8 cellular contexts compared by ENCODE assay signal in the genomic region with DNA sequence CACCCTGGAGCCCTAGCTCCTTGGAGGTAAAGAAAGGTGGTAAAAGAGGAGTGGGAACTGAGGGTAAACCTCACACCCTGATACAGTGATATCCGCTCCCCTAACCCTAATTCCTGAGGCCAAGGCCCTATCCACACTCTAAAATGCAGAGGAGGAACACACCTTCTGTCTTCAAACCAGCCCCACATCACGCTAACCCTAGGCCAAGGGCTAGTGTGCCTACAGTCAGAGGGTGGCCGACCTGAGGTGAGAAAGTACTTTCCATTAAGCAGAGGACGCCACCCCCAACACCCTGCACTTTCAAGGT. TPM values are rescaled to one million over a fixed set of nuclear protein-coding genes. Genes with fewer than 3 reads are reported as not detected.
DNase-seq lines count a peak whose midpoint lies in the region; ATAC-seq and TF ChIP-seq lines count a peak whose summit lies in the region.

No MANE protein-coding gene starts in this region.

- H3K4me1 Mint-ChIP-seq in GM23338: peaks cover 29% of the 10 kb centered on the region
- peaks cover 35% of the 10 kb centered on the region for H3K4me1 Mint-ChIP-seq in T-helper 17 cell

- peak overlapping the region; percentile 81 for H3K27ac Mint-ChIP-seq in GM23338
- peak overlapping the region; percentile 92 for H3K27ac Mint-ChIP-seq in T-helper 17 cell

- 20% methylated on average over 1 of the region's 4 CpGs; no CpG with 5 or more reads in 1 of the 2 donors for WGBS in gastroesophageal sphincter (ENCODE audit: low coverage in 1 of 2), 2 donors

- H3K79me2 ChIP-seq in GM23338 (replicated peaks; ENCODE audit: insufficient read depth): peaks cover 54% of the 10 kb centered on the region

- no peak overlapping the region for H2AFZ ChIP-seq in GM23338

- DNase-seq in GM23338 (ENCODE audit: low spot score) (no peak), T-helper 17 cell (no peak), gastrocnemius medialis (no peak), GM10248 (ENCODE audit: extremely low spot score) (no peak), middle frontal gyrus (ENCODE audit: extremely low spot score, low spot score) (no peak)

- no peaks in the 10 kb centered on the region for H3K9me2 ChIP-seq in GM23338 (ENCODE audit: insufficient read depth)

- peaks cover 26% of the 10 kb centered on the region for H3K36me3 Mint-ChIP-seq in GM23338 (ENCODE audit: low read depth)
- H3K36me3 Mint-ChIP-seq in T-helper 17 cell (ENCODE audit: low read depth): peaks cover 9% of the 10 kb centered on the region

- peaks cover 8% of the 10 kb centered on the region for H3K27me3 Mint-ChIP-seq in GM23338 (ENCODE audit: insufficient read depth, low read depth, poor library complexity)
- no peaks in the 10 kb centered on the region for H3K27me3 Mint-ChIP-seq in T-helper 17 cell

- H3K4me3 ChIP-seq in GM23338 (peak overlapping the region; percentile 99), gastroesophageal sphincter (peak overlapping the region; percentile 68 to 81), gastrocnemius medialis (peak overlapping the region; percentile 64 to 91 (median 88))

- ATAC-seq in GM23338: no peak
- no peak for ATAC-seq in T-helper 17 cell
- no peak for ATAC-seq in gastroesophageal sphincter
- ATAC-seq in gastrocnemius medialis: peak; percentile 11 to 33
- no peak for ATAC-seq in HG03439 (IDR thresholded peaks at IDR 0.05; ENCODE audit: unreplicated experiment)
- no peak for ATAC-seq in GM18520 (IDR thresholded peaks at IDR 0.05; ENCODE audit: unreplicated experiment)

- H3K9me3 ChIP-seq in T-helper 17 cell (ENCODE audit: control insufficient read depth, low read length, poor library complexity, severe bottlenecking): no peaks in the 10 kb centered on the region
- no peaks in the 10 kb centered on the region for H3K9me3 ChIP-seq in gastroesophageal sphincter
- H3K9me3 ChIP-seq in gastrocnemius medialis: no peaks in the 10 kb centered on the region

- H3K27ac ChIP-seq in GM23338 (ENCODE audit: low read depth) (peak overlapping the region; percentile 90), gastroesophageal sphincter (peak overlapping the region in 3 of 4 donors; percentile 81), gastrocnemius medialis (peak overlapping the region; percentile 74 to 92 (median 86))

- peak overlapping the region; percentile 91 for H3K4me3 Mint-ChIP-seq in GM23338
- peak overlapping the region; percentile 91 for H3K4me3 Mint-ChIP-seq in T-helper 17 cell

- no peak for TF ChIP-seq CTCF in GM23338 (conservative IDR thresholded peaks at IDR 0.05; ENCODE audit: low read depth in 2 of 2)
- no peak for TF ChIP-seq CTCF in gastroesophageal sphincter (IDR thresholded peaks at IDR 0.05)
- no peak for TF ChIP-seq CTCF in gastrocnemius medialis (IDR thresholded peaks at IDR 0.05 in 4 of 5, conservative IDR thresholded peaks at IDR 0.05 in 1 of 5)
- TF ChIP-seq CTCF in GM10248 (IDR thresholded peaks at IDR 0.05; ENCODE audit: control extremely low read depth, extremely low read depth, low read depth, missing control alignments): no peak

- peaks cover 20% of the 10 kb centered on the region for H3K4me1 ChIP-seq in GM23338 (ENCODE audit: insufficient read depth)
- peaks cover 0 to 48% (median 24%) of the 10 kb centered on the region in 3 donors for H3K4me1 ChIP-seq in gastroesophageal sphincter
- peaks cover 22 to 26% of the 10 kb centered on the region in 2 donors for H3K4me1 ChIP-seq in gastrocnemius medialis

- peak overlapping the region; percentile 95 for H3K4me2 ChIP-seq in GM23338

- no peaks in the 10 kb centered on the region for H3K9me3 Mint-ChIP-seq in GM23338

- CTCF ChIA-PET in GM10248 (lab: Yijun Ruan, JAX): interaction anchor here (0.8 to 26.1 kb wide), 14 partner anchors 12 to 353 kb away, joined by 3 to 442 read pairs (median 4); a partner anchor contains a TSS

- H3K36me3 ChIP-seq in GM23338 (ENCODE audit: insufficient read depth) (0 out of 2 replicates have a peak, but pooled peaks cover 6% of the 10 kb centered on the region), gastroesophageal sphincter (peaks cover 0 to 27% of the 10 kb centered on the region in 2 donors), gastrocnemius medialis (peaks cover 0 to 4% of the 10 kb centered on the region in 2 donors)

- H3K27me3 ChIP-seq in GM23338 (ENCODE audit: insufficient read depth) (peaks cover 3% of the 10 kb centered on the region; the same call in 1 of the 2 replicates), gastroesophageal sphincter (peaks cover 11% of the 10 kb centered on the region), gastrocnemius medialis (peaks cover 5 to 16% (median 12%) of the 10 kb centered on the region in 3 donors)

- POLR2A ChIA-PET in GM10248 (lab: Yijun Ruan, JAX): interaction anchor here (1.1 to 1.8 kb wide), 2 partner anchors 17 to 19 kb away, joined by 6 to 7 read pairs; a partner anchor contains a TSS

- intact Hi-C loops in gastrocnemius medialis (cut with DNase I; ENCODE audit: low total_unique reads): loop anchor here (1.0 kb wide), 1 partner anchor 17 kb away; no protein-coding TSS in a partner anchor

- H4K20me1 ChIP-seq in GM23338 (replicated peaks; ENCODE audit: insufficient read depth): peaks cover 26% of the 10 kb centered on the region

- TF ChIP-seq EP300 in gastroesophageal sphincter (IDR thresholded peaks at IDR 0.05): no peak

- 0 out of 2 replicates have a peak, but pooled peaks cover 14% of the 10 kb centered on the region for H3F3A ChIP-seq in GM23338 (replicated peaks; ENCODE audit: low read depth)

- in situ Hi-C loops in gastrocnemius medialis (cut with MboI; ENCODE audit: low sequenced_read_pairs in 4 of 4): no loop called here

- TF ChIP-seq POLR2A in gastroesophageal sphincter (IDR thresholded peaks at IDR 0.05): no peak
- no peak for TF ChIP-seq POLR2A in gastrocnemius medialis (IDR thresholded peaks at IDR 0.05)

TF ChIP-seq in GM23338, 12 proteins besides CTCF, POLR2A, EP300 and RAD21 (continues in another document):
- TF ChIP-seq CREB1 (CRISPR knock-in tag; IDR thresholded peaks at IDR 0.05; ENCODE audit: low read depth) (no peak), EZH2phosphoT487 (IDR thresholded peaks at IDR 0.05; ENCODE audit: unreplicated experiment) (no peak), EZH2 (IDR thresholded peaks at IDR 0.05; ENCODE audit: low read depth, unreplicated experiment) (no peak)
- TF ChIP-seq, protein P1, sequence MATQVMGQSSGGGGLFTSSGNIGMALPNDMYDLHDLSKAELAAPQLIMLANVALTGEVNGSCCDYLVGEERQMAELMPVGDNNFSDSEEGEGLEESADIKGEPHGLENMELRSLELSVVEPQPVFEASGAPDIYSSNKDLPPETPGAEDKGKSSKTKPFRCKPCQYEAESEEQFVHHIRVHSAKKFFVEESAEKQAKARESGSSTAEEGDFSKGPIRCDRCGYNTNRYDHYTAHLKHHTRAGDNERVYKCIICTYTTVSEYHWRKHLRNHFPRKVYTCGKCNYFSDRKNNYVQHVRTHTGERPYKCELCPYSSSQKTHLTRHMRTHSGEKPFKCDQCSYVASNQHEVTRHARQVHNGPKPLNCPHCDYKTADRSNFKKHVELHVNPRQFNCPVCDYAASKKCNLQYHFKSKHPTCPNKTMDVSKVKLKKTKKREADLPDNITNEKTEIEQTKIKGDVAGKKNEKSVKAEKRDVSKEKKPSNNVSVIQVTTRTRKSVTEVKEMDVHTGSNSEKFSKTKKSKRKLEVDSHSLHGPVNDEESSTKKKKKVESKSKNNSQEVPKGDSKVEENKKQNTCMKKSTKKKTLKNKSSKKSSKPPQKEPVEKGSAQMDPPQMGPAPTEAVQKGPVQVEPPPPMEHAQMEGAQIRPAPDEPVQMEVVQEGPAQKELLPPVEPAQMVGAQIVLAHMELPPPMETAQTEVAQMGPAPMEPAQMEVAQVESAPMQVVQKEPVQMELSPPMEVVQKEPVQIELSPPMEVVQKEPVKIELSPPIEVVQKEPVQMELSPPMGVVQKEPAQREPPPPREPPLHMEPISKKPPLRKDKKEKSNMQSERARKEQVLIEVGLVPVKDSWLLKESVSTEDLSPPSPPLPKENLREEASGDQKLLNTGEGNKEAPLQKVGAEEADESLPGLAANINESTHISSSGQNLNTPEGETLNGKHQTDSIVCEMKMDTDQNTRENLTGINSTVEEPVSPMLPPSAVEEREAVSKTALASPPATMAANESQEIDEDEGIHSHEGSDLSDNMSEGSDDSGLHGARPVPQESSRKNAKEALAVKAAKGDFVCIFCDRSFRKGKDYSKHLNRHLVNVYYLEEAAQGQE (IDR thresholded peaks at IDR 0.05; ENCODE audit: unreplicated experiment): no peak

RNA-seq across cellular contexts. Expression of a gene that starts 0.6 kb away (rescaled TPM):
- total RNA-seq in GM23338 (2014; rRNA removed; shearing (Covaris generic)): 74.6 and 90.0 TPM in 2 replicates
- polyA plus RNA-seq in GM23338 (2016; fragmentation: Nextera tagmentation; extraction: Ambion mirVana): 59.2 and 59.3 TPM in 2 replicates
- total RNA-seq in T-helper 17 cell (10 to 100 TPM; 67.7 to 79.2 TPM), gastroesophageal sphincter (10 to 100 TPM; 35.4 to 77.8 (median 37.7) TPM), gastrocnemius medialis (10 to 100 TPM; 29.8 to 40.7 (median 35.7) TPM)

RNA-seq across cellular contexts. Expression of a gene that starts 0.7 kb away (rescaled TPM):
- total RNA-seq in GM23338 (2014; rRNA removed; shearing (Covaris generic)): 30.6 and 34.6 TPM in 2 replicates
- 18.6 and 20.4 TPM in 2 replicates for polyA plus RNA-seq in GM23338 (2016; fragmentation: Nextera tagmentation; extraction: Ambion mirVana)
- total RNA-seq in T-helper 17 cell: 10 to 100 TPM; 17.2 to 17.8 TPM
- 1 to 10 TPM; 2.3 to 5.4 (median 2.8) TPM for total RNA-seq in gastroesophageal sphincter
- total RNA-seq in gastrocnemius medialis: 1 to 10 TPM in 1 of 4 donors, under 1 TPM in 1, not detected in 2; 0.16 to 1.1 TPM

RNA-seq across cellular contexts. Expression of a gene that starts 15.2 kb away (rescaled TPM):
- total RNA-seq in GM23338 (2014; rRNA removed; shearing (Covaris generic)): 28.7 and 46.6 TPM in 2 replicates
- 17.9 and 24.7 TPM in 2 replicates for polyA plus RNA-seq in GM23338 (2016; fragmentation: Nextera tagmentation; extraction: Ambion mirVana)
- total RNA-seq in T-helper 17 cell (10 to 100 TPM; 77.6 to 82.2 TPM), gastroesophageal sphincter (10 to 100 TPM in 3 of 4 donors, 1 to 10 TPM in 1; 8.2 to 14.8 (median 13.3) TPM), gastrocnemius medialis (1 to 10 TPM in 1 of 4 donors, under 1 TPM in 3; 0.32 to 2.6 (median 0.65) TPM)

RNA-seq across cellular contexts. Expression of a gene that starts 17.3 kb away (rescaled TPM):
- 97.0 and 104 TPM in 2 replicates for total RNA-seq in GM23338 (2014; rRNA removed; shearing (Covaris generic))
- polyA plus RNA-seq in GM23338 (2016; fragmentation: Nextera tagmentation; extraction: Ambion mirVana): 42.9 and 43.5 TPM in 2 replicates
- total RNA-seq in T-helper 17 cell (100 to 1,000 TPM; 256 to 327 TPM), gastroesophageal sphincter (10 to 100 TPM; 35.2 to 62.3 (median 53.4) TPM), gastrocnemius medialis (100 to 1,000 TPM in 3 of 4 donors, 10 to 100 TPM in 1; 98.3 to 324 (median 214) TPM)

RNA-seq across cellular contexts. Expression of a gene that starts 46.0 kb away (rescaled TPM):
- 32.8 and 33.2 TPM in 2 replicates for total RNA-seq in GM23338 (2014; rRNA removed; shearing (Covaris generic))
- polyA plus RNA-seq in GM23338 (2016; fragmentation: Nextera tagmentation; extraction: Ambion mirVana): 18.4 and 21.5 TPM in 2 replicates
- total RNA-seq in T-helper 17 cell (1 to 10 TPM; 1.3 to 3.2 TPM), gastroesophageal sphincter (1 to 10 TPM; 5.3 to 7.2 (median 6.2) TPM), gastrocnemius medialis (1 to 10 TPM; 1.6 to 5.5 (median 3.0) TPM)

Comparison
In these comparisons a context has a peak if more than half of its experiments do, and no peak if none do; other contexts are left out.
1. ATAC-seq: peak in gastrocnemius medialis (2 of 2); none in GM23338 (single experiment), T-helper 17 cell (single experiment), gastroesophageal sphincter (single experiment), HG03439 (single experiment) and GM18520 (single experiment).
2. Peak in every context shown above with its lines, with median percentiles within 50 percentile points of each other: H3K27ac ChIP-seq and H3K4me3 ChIP-seq.